ENCODE assay signal across 15 cellular contexts in the genomic region with DNA sequence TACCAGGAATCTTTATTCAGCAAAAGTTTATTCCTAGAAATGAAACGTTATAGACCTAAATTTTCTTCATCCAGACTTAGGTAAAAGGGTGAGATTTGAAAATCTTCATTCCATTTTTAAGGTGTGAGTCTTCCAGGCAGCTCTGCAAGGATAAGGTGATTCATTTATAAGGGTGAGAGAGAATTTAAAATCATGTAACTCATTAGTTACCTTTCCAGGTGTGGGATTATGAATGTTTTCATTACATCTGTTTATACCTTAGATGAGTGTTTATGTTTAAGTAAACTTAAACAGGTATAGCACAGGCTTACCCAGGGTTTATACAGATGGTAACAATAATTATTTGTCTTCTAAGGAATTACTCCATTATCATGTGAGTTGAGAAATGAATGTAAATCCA. TPM values are rescaled to one million over a fixed set of nuclear protein-coding genes. Genes with fewer than 3 reads are reported as not detected.
DNase-seq lines count a peak whose midpoint lies in the region; ATAC-seq and TF ChIP-seq lines count a peak whose summit lies in the region.
"Had no signal": no experiment of that assay in that cellular context is flagged by ENCODE, and none has a peak within 500 bp of the region (broad histone marks: within the 10 kb centered on the region; RNA-seq: fewer than 3 reads in every experiment).

No MANE protein-coding gene starts in this region.

- intact Hi-C loops in prostate gland (cut with DNase I): loop anchor here (5.0 kb wide), 4 partner anchors 61 to 346 kb away; a partner anchor contains a TSS
- intact Hi-C loops in posterior cingulate gyrus (cut with DNase I): loop anchor here (5.0 kb wide), 1 partner anchor 346 kb away; no protein-coding TSS in a partner anchor

- H3K36me3 ChIP-seq in prostate gland: no peaks in the 10 kb centered on the region
- H3K36me3 ChIP-seq: tibial nerve had no signal

- H3K36me3 Mint-ChIP-seq in stimulated activated naive CD8-positive, alpha-beta T cell treated with anti-CD3 and anti-CD28 coated beads, Interleukin-15, Interleukin-2, amounts not matched to agents 100 ng/mL and 50 ng/mL, for 24 hours (ENCODE audit: low read depth): no peaks in the 10 kb centered on the region
- H3K36me3 Mint-ChIP-seq in osteocyte (ENCODE audit: unreplicated experiment): peaks cover 24% of the 10 kb centered on the region
- no peaks in the 10 kb centered on the region for H3K36me3 Mint-ChIP-seq in naive thymus-derived CD8-positive, alpha-beta T cell
- H3K36me3 Mint-ChIP-seq: activated naive CD8-positive, alpha-beta T cell; WTC11 had no signal

- H3K27ac Mint-ChIP-seq in stimulated activated naive CD8-positive, alpha-beta T cell treated with anti-CD3 and anti-CD28 coated beads, Interleukin-15, Interleukin-2, amounts not matched to agents 100 ng/mL and 50 ng/mL, for 24 hours: peak overlapping the region; percentile 50
- H3K27ac Mint-ChIP-seq in osteocyte (ENCODE audit: unreplicated experiment): peak overlapping the region; percentile 86
- no peak overlapping the region for H3K27ac Mint-ChIP-seq in naive thymus-derived CD8-positive, alpha-beta T cell
- H3K27ac Mint-ChIP-seq: activated CD8-positive, alpha-beta memory T cell treated with anti-CD3 and anti-CD28 coated beads, Interleukin-2, amount 10 ng/mL, durations not matched to agents 7 days and 5 days; activated naive CD8-positive, alpha-beta T cell; WTC11 had no signal

- WGBS in prostate gland: 14% methylated on average over 1 of the region's 1 CpG

- H3K27me3 ChIP-seq in prostate gland (replicated peaks; ENCODE audit: insufficient read depth): no peaks in the 10 kb centered on the region
- H3K27me3 ChIP-seq: esophagus muscularis mucosa, tibial nerve had no signal

- no peaks in the 10 kb centered on the region for H3K9me3 ChIP-seq in prostate gland
- H3K9me3 ChIP-seq: esophagus muscularis mucosa, tibial nerve had no signal

- H3K27me3 Mint-ChIP-seq in stimulated activated naive CD8-positive, alpha-beta T cell treated with anti-CD3 and anti-CD28 coated beads, Interleukin-15, Interleukin-2, amounts not matched to agents 100 ng/mL and 50 ng/mL, for 24 hours: peaks cover 59% of the 10 kb centered on the region
- H3K27me3 Mint-ChIP-seq in osteocyte (ENCODE audit: unreplicated experiment): no peaks in the 10 kb centered on the region
- H3K27me3 Mint-ChIP-seq in naive thymus-derived CD8-positive, alpha-beta T cell: peaks cover 25 to 92% (median 39%) of the 10 kb centered on the region in 5 donors

- H3K4me3 ChIP-seq in fibroblast of pulmonary artery (replicated peaks; ENCODE audit: low read depth, low read length) (peak overlapping the region; percentile 77), prostate gland (peak overlapping the region in 1 of 2 donors; percentile 90)
- H3K4me3 ChIP-seq: lung had no signal

- no peak overlapping the region for H3K4me3 Mint-ChIP-seq in stimulated activated naive CD8-positive, alpha-beta T cell treated with anti-CD3 and anti-CD28 coated beads, Interleukin-15, Interleukin-2, amounts not matched to agents 100 ng/mL and 50 ng/mL, for 24 hours
- peak overlapping the region; percentile 89 for H3K4me3 Mint-ChIP-seq in osteocyte (ENCODE audit: unreplicated experiment)
- no peak overlapping the region for H3K4me3 Mint-ChIP-seq in naive thymus-derived CD8-positive, alpha-beta T cell
- H3K4me3 Mint-ChIP-seq: activated CD8-positive, alpha-beta memory T cell treated with anti-CD3 and anti-CD28 coated beads, Interleukin-2, amount 10 ng/mL, durations not matched to agents 7 days and 5 days; activated naive CD8-positive, alpha-beta T cell; WTC11 had no signal

- H3K4me1 Mint-ChIP-seq in stimulated activated naive CD8-positive, alpha-beta T cell treated with anti-CD3 and anti-CD28 coated beads, Interleukin-15, Interleukin-2, amounts not matched to agents 100 ng/mL and 50 ng/mL, for 24 hours (ENCODE audit: low read depth): peaks cover 67% of the 10 kb centered on the region
- H3K4me1 Mint-ChIP-seq in osteocyte (ENCODE audit: unreplicated experiment): peaks cover 80% of the 10 kb centered on the region
- H3K4me1 Mint-ChIP-seq in naive thymus-derived CD8-positive, alpha-beta T cell: peaks cover 0 to 28% (median 6%) of the 10 kb centered on the region in 4 donors

- no peak for ATAC-seq in stimulated activated naive CD8-positive, alpha-beta T cell treated with anti-CD3 and anti-CD28 coated beads, Interleukin-15, Interleukin-2, amounts not matched to agents 100 U/mL and 50 U/mL, for 24 hours
- no peak for ATAC-seq in naive thymus-derived CD8-positive, alpha-beta T cell
- ATAC-seq: activated CD8-positive, alpha-beta memory T cell treated with anti-CD3 and anti-CD28 coated beads, Interleukin-2, amount 10 ng/mL, durations not matched to agents 7 days and 5 days had no signal

- POLR2A ChIA-PET in naive thymus-derived CD8-positive, alpha-beta T cell (lab: Charles Lee): no interaction called here

- no peak for TF ChIP-seq CTCF in fibroblast of pulmonary artery (IDR thresholded peaks at IDR 0.05; ENCODE audit: low read length, missing control alignments)
- no peak for TF ChIP-seq CTCF in osteocyte (IDR thresholded peaks at IDR 0.05)
- no peak for TF ChIP-seq CTCF in prostate gland (IDR thresholded peaks at IDR 0.05)

- DNase-seq in stimulated activated naive CD8-positive, alpha-beta T cell treated with anti-CD3 and anti-CD28 coated beads, Interleukin-15, Interleukin-2, amounts not matched to agents 100 U/mL and 50 U/mL, for 24 hours: no peak
- DNase-seq in fibroblast of pulmonary artery (ENCODE audit: low read depth): no peak
- DNase-seq in osteocyte (ENCODE audit: extremely low spot score, unreplicated experiment): no peak
- DNase-seq in prostate gland (ENCODE audit: low spot score): no peak
- no peak for DNase-seq in posterior cingulate gyrus
- no peak for DNase-seq in naive thymus-derived CD8-positive, alpha-beta T cell
- DNase-seq in ACHN: no peak
- DNase-seq: activated CD8-positive, alpha-beta memory T cell treated with anti-CD3 and anti-CD28 coated beads, Interleukin-2, amount 10 ng/mL, durations not matched to agents 7 days and 5 days; GF-D8 had no signal

- H3K9me3 Mint-ChIP-seq in stimulated activated naive CD8-positive, alpha-beta T cell treated with anti-CD3 and anti-CD28 coated beads, Interleukin-15, Interleukin-2, amounts not matched to agents 100 ng/mL and 50 ng/mL, for 24 hours: no peaks in the 10 kb centered on the region
- no peaks in the 10 kb centered on the region for H3K9me3 Mint-ChIP-seq in osteocyte (ENCODE audit: unreplicated experiment)
- no peaks in the 10 kb centered on the region for H3K9me3 Mint-ChIP-seq in naive thymus-derived CD8-positive, alpha-beta T cell
- H3K9me3 Mint-ChIP-seq: WTC11 had no signal

- TF ChIP-seq POLR2A in prostate gland (IDR thresholded peaks at IDR 0.05): no peak

- H3K4me1 ChIP-seq in prostate gland (replicated peaks): no peaks in the 10 kb centered on the region

- in situ Hi-C loops in ACHN (cut with HindIII; ENCODE audit: low pct_ligation_motif_present, low pct_unique_long_range_greater_than_20kb, low sequenced_read_pairs): no loop called here

- H3K27ac ChIP-seq in prostate gland: peak overlapping the region in 1 of 2 donors; percentile 15

RNA-seq across cellular contexts. Expression of a gene that starts 2.8 kb away (rescaled TPM):
- total RNA-seq in osteocyte: 545 and 556 TPM in 2 replicates
- 100 to 1,000 TPM in 1 of 2 donors, 10 to 100 TPM in 1; 43.2 to 167 TPM for total RNA-seq in prostate gland
- under 1 TPM in 1 of 2 experiments, not detected in 1; 0.11 TPM for total RNA-seq in naive thymus-derived CD8-positive, alpha-beta T cell
- polyA plus RNA-seq in naive thymus-derived CD8-positive, alpha-beta T cell: 10 to 100 TPM in 1 of 3 donors, under 1 TPM in 2; 0.23 to 17.6 (median 0.49) TPM

Comparison
In these comparisons a context has a peak if more than half of its experiments do, and no peak if none do; other contexts are left out.
1. H3K27ac Mint-ChIP-seq: peak in stimulated activated naive CD8-positive, alpha-beta T cell treated with anti-CD3 and anti-CD28 coated beads, Interleukin-15, Interleukin-2, amounts not matched to agents 100 ng/mL and 50 ng/mL, for 24 hours (single experiment) and osteocyte (single experiment); none in naive thymus-derived CD8-positive, alpha-beta T cell (0 of 10).
2. RNA of a gene that starts 2.8 kb away (total RNA-seq): 545 to 556 TPM in osteocyte and 43.2 to 167 TPM in prostate gland; 0.11 TPM in naive thymus-derived CD8-positive, alpha-beta T cell; every median in the first group is over 10 times any median in the second.